Comparison of ENCODE assay signal across 27 cellular contexts in the genomic region with DNA sequence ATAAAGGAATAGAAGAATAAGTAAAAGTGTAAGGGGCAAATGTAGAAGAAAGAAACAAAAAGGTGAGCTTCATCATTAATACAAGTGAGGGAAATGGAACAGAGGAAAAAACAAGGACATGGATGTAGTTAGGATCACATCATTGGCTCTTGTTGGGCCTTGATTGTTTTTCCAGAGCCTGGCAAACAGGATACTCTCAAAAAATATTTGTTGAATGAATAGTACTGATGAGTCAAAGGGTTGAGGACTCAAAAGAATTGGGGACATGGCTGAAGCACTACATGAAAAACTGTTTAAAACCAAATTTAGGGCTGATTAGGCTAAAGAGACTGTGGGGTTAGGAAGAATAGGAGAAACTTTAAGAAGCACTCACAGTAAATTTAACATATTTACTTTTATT. TPM values are rescaled to one million over a fixed set of nuclear protein-coding genes. Genes with fewer than 3 reads are reported as not detected.
DNase-seq lines count a peak whose midpoint lies in the region; ATAC-seq, FAIRE-seq and TF ChIP-seq lines count a peak whose summit lies in the region.
"Had no signal": no experiment of that assay in that cellular context is flagged by ENCODE, and none has a peak within 500 bp of the region (broad histone marks: within the 10 kb centered on the region; RNA-seq: fewer than 3 reads in every experiment).

No MANE protein-coding gene starts in this region.

- no peak overlapping the region for H3K4me3 Mint-ChIP-seq in activated CD4-positive, alpha-beta T cell treated with anti-CD3 and anti-CD28 coated beads for 36 hours
- H3K4me3 Mint-ChIP-seq: endodermal cell, H9, neural crest cell, T-cell had no signal

- H3K9ac ChIP-seq in adipocyte (ENCODE audit: low read length) = no peak overlapping the region

- TF ChIP-seq CTCF in fibroblast of villous mesenchyme (IDR thresholded peaks at IDR 0.05; ENCODE audit: insufficient read depth, low read depth, low read length) = no peak

- H3K4me1 ChIP-seq in ACC112 (ENCODE audit: control insufficient read depth, insufficient read depth, low read length, unreplicated experiment) (peaks cover 15% of the 10 kb centered on the region), adipocyte (ENCODE audit: control insufficient read depth, insufficient read depth, low read length) (peaks cover 7% of the 10 kb centered on the region)
- H3K4me1 ChIP-seq: A549, body of pancreas, heart left ventricle, left lung had no signal

- CTCF ChIA-PET in activated CD4-positive, alpha-beta T cell treated with anti-CD3 and anti-CD28 coated beads for 36 hours (lab: Charles Lee) = no interaction called here

- H3K27me3 Mint-ChIP-seq in activated CD4-positive, alpha-beta T cell treated with anti-CD3 and anti-CD28 coated beads for 36 hours = no peaks in the 10 kb centered on the region
- H3K27me3 Mint-ChIP-seq: T-cell had no signal

- H2AFZ ChIP-seq in ACC112 (ENCODE audit: low read length, unreplicated experiment) = no peak overlapping the region

- no peak for TF ChIP-seq POLR2A in H54 (IDR thresholded peaks at IDR 0.05; ENCODE audit: low read depth, low read length)

- FAIRE-seq in H54 (lab: Jason Lieb, UNC) = no peak
- FAIRE-seq: A549, K562, TTC549 had no signal

- H3K36me3 ChIP-seq in ACC112 (ENCODE audit: insufficient read depth, low read length) (peaks cover 3% of the 10 kb centered on the region; the same call in 1 of the 2 replicates), adipocyte (ENCODE audit: control insufficient read depth, insufficient read depth, low read length, severe bottlenecking) (peaks cover 9% of the 10 kb centered on the region)

- H3K27ac Mint-ChIP-seq in activated CD4-positive, alpha-beta T cell treated with anti-CD3 and anti-CD28 coated beads for 36 hours = no peak overlapping the region
- H3K27ac Mint-ChIP-seq: endodermal cell, T-cell had no signal

- no peaks in the 10 kb centered on the region for H3K9me3 Mint-ChIP-seq in activated CD4-positive, alpha-beta T cell treated with anti-CD3 and anti-CD28 coated beads for 36 hours (ENCODE audit: low read depth)
- H3K9me3 Mint-ChIP-seq: endodermal cell, H9, neural crest cell, T-cell had no signal

- POLR2A ChIA-PET in activated CD4-positive, alpha-beta T cell treated with anti-CD3 and anti-CD28 coated beads for 36 hours (lab: Charles Lee) = no interaction called here

- ATAC-seq in activated CD4-positive, alpha-beta T cell treated with anti-CD3 and anti-CD28 coated beads for 36 hours = no peak
- no peak for ATAC-seq in HG03457 (IDR thresholded peaks at IDR 0.05; ENCODE audit: unreplicated experiment)
- ATAC-seq in HG02970 (IDR thresholded peaks at IDR 0.05; ENCODE audit: low FRiP score, unreplicated experiment) = no peak
- no peak for ATAC-seq in GM18519 (IDR thresholded peaks at IDR 0.05; ENCODE audit: low FRiP score, unreplicated experiment)
- ATAC-seq: A549, body of pancreas, heart left ventricle, K562, left lung, T-cell had no signal

- H3K36me3 Mint-ChIP-seq in activated CD4-positive, alpha-beta T cell treated with anti-CD3 and anti-CD28 coated beads for 36 hours (ENCODE audit: low read depth) = peaks cover 22% of the 10 kb centered on the region

- no peaks in the 10 kb centered on the region for H3K27me3 ChIP-seq in ACC112 (ENCODE audit: insufficient read depth, low read length)
- H3K27me3 ChIP-seq in adipocyte (replicated peaks; ENCODE audit: control insufficient read depth, insufficient read depth, low read length) = no peaks in the 10 kb centered on the region
- H3K27me3 ChIP-seq: body of pancreas, heart left ventricle, left lung had no signal

- H3K79me2 ChIP-seq in ACC112 (ENCODE audit: control insufficient read depth, insufficient read depth, low read length, unreplicated experiment) = peaks cover 20% of the 10 kb centered on the region

- H3K4me3 ChIP-seq in ACC112 (ENCODE audit: low read depth, low read length) = no peak overlapping the region; the same call in 1 of the 2 replicates
- H3K4me3 ChIP-seq in adipocyte (ENCODE audit: low read length) = no peak overlapping the region
- H3K4me3 ChIP-seq in fibroblast of villous mesenchyme (ENCODE audit: low read depth, low read length) = no peak overlapping the region
- H3K4me3 ChIP-seq: A549, body of pancreas, coronary artery, heart left ventricle, K562, left lung had no signal

- peaks cover 33% of the 10 kb centered on the region for H3K4me1 Mint-ChIP-seq in activated CD4-positive, alpha-beta T cell treated with anti-CD3 and anti-CD28 coated beads for 36 hours
- H3K4me1 Mint-ChIP-seq: H9, neural crest cell had no signal

- peak; percentile 10 for DNase-seq in H54 (ENCODE audit: insufficient read length, low spot score)
- peak; percentile 17 for DNase-seq in adipocyte (ENCODE audit: low read depth)
- DNase-seq in fibroblast of villous mesenchyme (ENCODE audit: low read depth) = peak; percentile 10
- DNase-seq in activated CD4-positive, alpha-beta T cell treated with anti-CD3 and anti-CD28 coated beads for 36 hours = no peak
- DNase-seq: activated CD4-positive, alpha-beta T cell treated with anti-CD3 and anti-CD28 coated beads for 1 hour; activated CD8-positive, alpha-beta memory T cell treated with anti-CD3 and anti-CD28 coated beads for 24 hours; activated naive CD4-positive, alpha-beta T cell treated with anti-CD3 and anti-CD28 coated beads, Interleukin-2, amount 50 U/mL, for 16 hours; activated T-cell treated with anti-CD3 and anti-CD28 coated beads, Interleukin-2, amount 50 U/mL, for 48 hours; body of pancreas; C1 segment of cervical spinal cord; endodermal cell; H9; heart left ventricle; left lung; NCI-H1436; NCI-H69; Right ventricle myocardium superior; T-cell had no signal

- intact Hi-C loops in activated CD4-positive, alpha-beta T cell treated with anti-CD3 and anti-CD28 coated beads for 36 hours (cut with DNase I, micrococcal nuclease) = no loop called here

- H3K27ac ChIP-seq in ACC112 (ENCODE audit: low read depth, low read length) = peak overlapping the region; percentile 3; the same call in 1 of the 2 replicates
- H3K27ac ChIP-seq: A549, body of pancreas, coronary artery, heart left ventricle, left lung had no signal

- H3K9me3 ChIP-seq in adipocyte (ENCODE audit: control insufficient read depth, low read length) = no peaks in the 10 kb centered on the region
- H3K9me3 ChIP-seq: A549, body of pancreas, heart left ventricle, left lung had no signal

RNA-seq across cellular contexts. Expression of gene SRP54, which starts 11.4 kb away (rescaled TPM):
- total RNA-seq in fibroblast of villous mesenchyme = 85.4 and 108 TPM in 2 replicates
- 10 to 100 TPM; 81.1 to 88.4 TPM for total RNA-seq in activated CD4-positive, alpha-beta T cell treated with anti-CD3 and anti-CD28 coated beads for 36 hours
